Comparison of ENCODE assay signal across 22 cellular contexts in genomic region chr3:104546301-104546700, GRCh38.
"Had no signal": no experiment of that assay in that cellular context is flagged by ENCODE, and none has a peak within 500 bp of the region (broad histone marks: within the 10 kb centered on the region; RNA-seq: fewer than 3 reads in every experiment).

No MANE protein-coding gene starts in this region.

- H3K27ac ChIP-seq: esophagus muscularis mucosa, left ventricle myocardium inferior, ovary, skin epidermis, stomach, thyroid gland, upper lobe of left lung, vagina had no signal

- H3K4me1 ChIP-seq: esophagus muscularis mucosa, left ventricle myocardium inferior, stomach, thyroid gland, upper lobe of left lung, vagina had no signal

- H3K27me3 ChIP-seq: esophagus muscularis mucosa, ovary, stomach, thyroid gland, upper lobe of left lung, vagina had no signal

- H3K36me3 ChIP-seq: esophagus muscularis mucosa, left ventricle myocardium inferior, ovary, stomach, thyroid gland, upper lobe of left lung, vagina had no signal

- H3K4me3 ChIP-seq: esophagus muscularis mucosa, left ventricle myocardium inferior, ovary, skin epidermis, stomach, thyroid gland, upper lobe of left lung, vagina had no signal

- DNase-seq: activated CD4-positive, alpha-beta memory T cell treated with anti-CD3 and anti-CD28 coated beads, Interleukin-2, amount 10 ng/mL, durations not matched to agents 7 days and 5 days; activated CD4-positive, alpha-beta T cell treated with anti-CD3 and anti-CD28 coated beads for 1 hour; activated CD4-positive, alpha-beta T cell treated with anti-CD3 and anti-CD28 coated beads, Interleukin-2, amount 10 ng/mL, durations not matched to agents 7 days and 5 days; activated gamma-delta T cell treated with Interleukin-2 at 50 U/mL for 16 hours; activated naive CD4-positive, alpha-beta T cell treated with anti-CD3 and anti-CD28 coated beads, Interleukin-2, amount 50 U/mL, for 16 hours; activated T-cell treated with anti-CD3 and anti-CD28 coated beads, Interleukin-2, amount 50 U/mL, for 4 hours; amygdala; endodermal cell; left ventricle myocardium inferior; midbrain; naive thymus-derived CD4-positive, alpha-beta T cell; ovary; stimulated activated CD4-positive, alpha-beta T cell treated with anti-CD3 and anti-CD28 coated beads, Interleukin-4, amount 100 ng/mL, for 24 hours; stimulated activated CD8-positive, alpha-beta memory T cell treated with anti-CD3 and anti-CD28 coated beads, Interleukin-4, amount 100 ng/mL, for 48 hours; stomach; T-helper 17 cell; T1000; thyroid gland; upper lobe of left lung had no signal

- H3K9me3 ChIP-seq: esophagus muscularis mucosa, left ventricle myocardium inferior, ovary, stomach, thyroid gland, upper lobe of left lung, vagina had no signal
